ENCODE assay signal across 16 cellular contexts in genomic region chr10:132834311-132834761, GRCh38. TPM values are rescaled to one million over a fixed set of nuclear protein-coding genes. Genes with fewer than 3 reads are reported as not detected.
DNase-seq lines count a peak whose midpoint lies in the region; ATAC-seq, FAIRE-seq and TF ChIP-seq lines count a peak whose summit lies in the region.
"Had no signal": no experiment of that assay in that cellular context is flagged by ENCODE, and none has a peak within 500 bp of the region (broad histone marks: within the 10 kb centered on the region; RNA-seq: fewer than 3 reads in every experiment).

No MANE protein-coding gene starts in this region.

- no peak for TF ChIP-seq EP300 in HepG2 (IDR thresholded peaks at IDR 0.05; ENCODE audit: low read depth in 2 of 2, low read length in 2 of 2)
- no peak for TF ChIP-seq EP300 in HepG2 (CRISPR knock-in tag; IDR thresholded peaks at IDR 0.05; ENCODE audit: borderline replicate concordance)

- H2AFZ ChIP-seq in HepG2 (ENCODE audit: low read length): no peak overlapping the region
- H2AFZ ChIP-seq in osteoblast (ENCODE audit: low read length): no peak overlapping the region
- H2AFZ ChIP-seq: GM23338 had no signal

- no TSS peak for BruUV-seq in HepG2 (replicated peaks; lab: Mats Ljungman, UMichigan)

- TF ChIP-seq POLR2A in HepG2 (IDR thresholded peaks at IDR 0.05; ENCODE audit: insufficient read depth in 1 of 2, low read depth in 2 of 2, low read length in 2 of 2) (no peak), right lobe of liver (IDR thresholded peaks at IDR 0.05) (no peak)

- H3K27me3 ChIP-seq in HepG2 (ENCODE audit: control insufficient read depth in 1 of 2, insufficient read depth in 2 of 2, low read length in 2 of 2): peaks cover 6 to 44% of the 10 kb centered on the region in 2 experiments
- no peaks in the 10 kb centered on the region for H3K27me3 ChIP-seq in right lobe of liver
- H3K27me3 ChIP-seq in osteoblast (ENCODE audit: insufficient read depth, low read length): peaks cover 29% of the 10 kb centered on the region

- CTCF ChIA-PET in HepG2 (lab: Yijun Ruan, JAX; ENCODE audit: low intra/inter-chr PET ratio, low total read pairs): no interaction called here

- POLR2A ChIA-PET in HepG2 (lab: Yijun Ruan, JAX): no interaction called here

- DNase-seq in HepG2 (ENCODE audit: low spot score): no peak
- DNase-seq in right lobe of liver: no peak
- peak; percentile 23 for DNase-seq in islet precursor cell
- peak; percentile 63 for DNase-seq in osteoblast (ENCODE audit: insufficient read length, low spot score, missing footprints)
- DNase-seq in GDM1 (lab: John Stamatoyannopoulos, UW): no peak
- DNase-seq: ACHN; CD4-positive, CD25-positive, alpha-beta regulatory T cell; DMS 273 treated with DMSO at 0.1 percent for 48 hours had no signal

- no peak for ATAC-seq in HepG2
- no peak for ATAC-seq in right lobe of liver
- no peak for ATAC-seq in HG02588 (IDR thresholded peaks at IDR 0.05; ENCODE audit: unreplicated experiment)
- ATAC-seq in GM18498 (IDR thresholded peaks at IDR 0.05; ENCODE audit: unreplicated experiment): no peak
- ATAC-seq: GM12878, GM23338 had no signal

- H3K4me2 ChIP-seq in HepG2 (ENCODE audit: low read depth, low read length): no peak overlapping the region
- no peak overlapping the region for H3K4me2 ChIP-seq in osteoblast (ENCODE audit: insufficient read depth, low read length)
- H3K4me2 ChIP-seq: BLaER1 treated with 17β-estradiol and CSF1 and Interleukin-3, amounts not matched to agents 10 nM and 100 nM; GM23338 had no signal

- WGBS in HepG2 (ENCODE audit: low lambda C conversion rate): no CpG with 5 or more reads among the region's 18 CpGs
- WGBS in right lobe of liver (ENCODE audit: insufficient coverage, low coverage, low lambda C conversion rate, missing lambda C conversion rate): 50% methylated on average over 1 of the region's 18 CpGs

- intact Hi-C loops in HepG2 (cut with micrococcal nuclease; ENCODE audit: unreplicated experiment) (no loop called here), right lobe of liver (cut with DNase I) (no loop called here)

- no peak overlapping the region for H3K9ac ChIP-seq in HepG2 (ENCODE audit: insufficient read depth, low read depth, low read length)
- H3K9ac ChIP-seq: BLaER1 treated with 17β-estradiol and CSF1 and Interleukin-3, amounts not matched to agents 10 nM and 100 nM had no signal

- H3K27ac ChIP-seq in HepG2 (ENCODE audit: extremely low read length, insufficient read depth, low read length) (no peak overlapping the region), right lobe of liver (no peak overlapping the region), osteoblast (ENCODE audit: low read depth, low read length) (no peak overlapping the region)
- H3K27ac ChIP-seq: BLaER1 treated with 17β-estradiol and CSF1 and Interleukin-3, amounts not matched to agents 10 nM and 100 nM had no signal

- in situ Hi-C loops in HepG2 (cut with HindIII; ENCODE audit: extremely low pct_ligation_motif_present, low pct_unique_long_range_greater_than_20kb): no loop called here

- FAIRE-seq in HepG2 (lab: Jason Lieb, UNC): no peak
- FAIRE-seq: GM12878 had no signal

- no peak for TF ChIP-seq RAD21 in HepG2 (CRISPR knock-in tag; IDR thresholded peaks at IDR 0.05)

- H3K4me1 ChIP-seq in HepG2 (ENCODE audit: insufficient read depth, low read length) (peaks cover 10% of the 10 kb centered on the region), right lobe of liver (no peaks in the 10 kb centered on the region), osteoblast (ENCODE audit: insufficient read depth, low read length) (no peaks in the 10 kb centered on the region)

- H3K36me3 ChIP-seq in HepG2 (replicated peaks in 1 of 2; ENCODE audit: control insufficient read depth in 1 of 2, insufficient read depth in 2 of 2, low read length in 2 of 2) (no peaks in the 10 kb centered on the region), right lobe of liver (no peaks in the 10 kb centered on the region), osteoblast (ENCODE audit: insufficient read depth, low read length) (no peaks in the 10 kb centered on the region)
- H3K36me3 ChIP-seq: BLaER1 treated with 17β-estradiol and CSF1 and Interleukin-3, amounts not matched to agents 10 nM and 100 nM had no signal

- TF ChIP-seq CTCF in HepG2 (CRISPR knock-in tag; IDR thresholded peaks at IDR 0.05) (no peak), right lobe of liver (IDR thresholded peaks at IDR 0.05) (no peak), osteoblast (IDR thresholded peaks at IDR 0.05; ENCODE audit: extremely low read depth, low read depth, low read length) (no peak)

- H3K4me3 ChIP-seq in HepG2 (replicated peaks in 1 of 3; ENCODE audit: insufficient read depth in 1 of 3, low read depth in 2 of 3, low read length in 3 of 3) (no peak overlapping the region), right lobe of liver (no peak overlapping the region), osteoblast (ENCODE audit: insufficient read depth, low read length) (no peak overlapping the region)
- H3K4me3 ChIP-seq: BLaER1 treated with 17β-estradiol and CSF1 and Interleukin-3, amounts not matched to agents 10 nM and 100 nM; GM12878; GM23338 had no signal

- H4K20me1 ChIP-seq in HepG2 (ENCODE audit: insufficient read depth, low read length) (no peaks in the 10 kb centered on the region), osteoblast (ENCODE audit: insufficient read depth, low read length) (no peaks in the 10 kb centered on the region)

- H3K79me2 ChIP-seq in HepG2 (ENCODE audit: insufficient read depth, low read length) (no peaks in the 10 kb centered on the region), osteoblast (ENCODE audit: insufficient read depth, low read length) (no peaks in the 10 kb centered on the region)

- H3K9me3 ChIP-seq in HepG2 (ENCODE audit: low read length) (no peaks in the 10 kb centered on the region), right lobe of liver (no peaks in the 10 kb centered on the region), osteoblast (ENCODE audit: low read depth, low read length) (no peaks in the 10 kb centered on the region)
- H3K9me3 ChIP-seq: BLaER1 treated with 17β-estradiol and CSF1 and Interleukin-3, amounts not matched to agents 10 nM and 100 nM had no signal

TF ChIP-seq in HepG2, 621 proteins besides CTCF, POLR2A, EP300 and RAD21:
- TF ChIP-seq MNT (IDR thresholded peaks at IDR 0.05) (0 out of 2 replicates have a peak, but pooled peaks have one; percentile 10), DBP (CRISPR knock-in tag; IDR thresholded peaks at IDR 0.05; ENCODE audit: not compliant biosample characterization) (no peak)

RNA-seq across cellular contexts. Expression of gene NKX6-2, which starts 48.4 kb away (rescaled TPM):
- total RNA-seq in HepG2 (2016; rRNA removed; fragmentation: Illumina TruSeq; extraction: Trizol) (not detected in 2 replicates), right lobe of liver (not detected), osteoblast (not detected in 2 replicates)
- total RNA-seq in HepG2 (2016; cell fraction: cytosol; rRNA removed; fragmentation: Illumina TruSeq; extraction: Trizol; ENCODE audit: low read depth): not detected in 2 replicates
- total RNA-seq in HepG2 (2016; cell fraction: insoluble cytoplasmic fraction; rRNA removed; fragmentation: Illumina TruSeq; extraction: Trizol): not detected in 2 replicates
- not detected in 2 replicates for total RNA-seq in HepG2 (2016; cell fraction: membrane; rRNA removed; fragmentation: Illumina TruSeq; extraction: Trizol)
- not detected in 2 replicates for total RNA-seq in HepG2 (2016; cell fraction: nucleus; rRNA removed; fragmentation: Illumina TruSeq; extraction: Trizol)
- not detected in 2 replicates for polyA plus RNA-seq in HepG2 (2011; rRNA removed)
- polyA plus RNA-seq in HepG2 (2011; cell fraction: cytosol; rRNA removed): not detected in 2 replicates
- not detected in 2 replicates for polyA plus RNA-seq in HepG2 (2011; cell fraction: nucleus; rRNA removed)
- 0.52 and 1.5 TPM in 2 replicates for polyA plus RNA-seq in HepG2 (2012)
- polyA plus RNA-seq in HepG2 (2016; cell fraction: cytosol; fragmentation: Illumina TruSeq; extraction: Trizol; ENCODE audit: low read depth): not detected in 2 replicates
- not detected in 2 replicates for polyA plus RNA-seq in HepG2 (2016; cell fraction: insoluble cytoplasmic fraction; fragmentation: Illumina TruSeq; extraction: Trizol; ENCODE audit: low read depth)
- polyA plus RNA-seq in HepG2 (2016; cell fraction: membrane; fragmentation: Illumina TruSeq; extraction: Trizol; ENCODE audit: low read depth): not detected in 2 replicates
- polyA plus RNA-seq in HepG2 (2016; cell fraction: nucleus; fragmentation: Illumina TruSeq; extraction: Trizol; ENCODE audit: insufficient read depth, low read depth): not detected in 2 replicates
- not detected in 2 replicates for polyA minus RNA-seq in HepG2 (2011; rRNA and poly(A)+ RNA removed; ENCODE audit: low replicate concordance)
- polyA minus RNA-seq in HepG2 (2011; cell fraction: cytosol; rRNA and poly(A)+ RNA removed): not detected in 2 replicates
- not detected in 2 replicates for polyA minus RNA-seq in HepG2 (2011; cell fraction: nucleus; rRNA and poly(A)+ RNA removed)
- total RNA-seq: A172; CD4-positive, CD25-positive, alpha-beta regulatory T cell; GM12878; HT-29 had no signal
- polyA plus RNA-seq: IgD-negative memory B cell had no signal

Comparison
In these comparisons a context has a peak if more than half of its experiments do, and no peak if none do; other contexts are left out.
1. DNase-seq: peak in islet precursor cell (single experiment) and osteoblast (single experiment); none in HepG2 (single experiment), right lobe of liver (0 of 3) and GDM1 (single experiment).